Comparison of ENCODE assay signal across 13 cellular contexts in the genomic region with DNA sequence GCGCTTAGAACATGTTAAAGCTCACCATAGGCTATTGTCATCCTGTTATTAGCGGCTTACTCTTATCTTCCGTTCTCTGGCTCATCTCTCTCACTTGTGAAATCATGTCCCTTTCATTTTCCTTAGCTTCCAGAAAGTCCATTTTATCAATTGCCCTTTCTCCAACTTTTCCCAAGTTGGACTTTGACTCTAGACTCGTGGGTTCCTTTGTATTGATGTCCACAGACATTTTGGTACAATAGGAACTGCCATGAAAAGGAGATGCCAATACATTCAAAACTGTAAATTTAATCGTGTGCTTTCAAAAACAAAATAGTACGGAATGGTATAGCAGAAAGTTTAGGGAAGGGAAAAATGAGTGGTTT. TPM values are rescaled to one million over a fixed set of nuclear protein-coding genes. Genes with fewer than 3 reads are reported as not detected.
DNase-seq lines count a peak whose midpoint lies in the region; ATAC-seq, FAIRE-seq and TF ChIP-seq lines count a peak whose summit lies in the region.
"Had no signal": no experiment of that assay in that cellular context is flagged by ENCODE, and none has a peak within 500 bp of the region (broad histone marks: within the 10 kb centered on the region; RNA-seq: fewer than 3 reads in every experiment).

No MANE protein-coding gene starts in this region.

- in situ Hi-C loops in GM23248 (cut with MboI) = no loop called here
- in situ Hi-C loops in GM13976 (cut with MboI; ENCODE audit: low sequenced_read_pairs, unreplicated experiment) = loop anchor here (25.0 kb wide), 1 partner anchor 289 kb away; no protein-coding TSS in a partner anchor

- ATAC-seq in HG03095 (IDR thresholded peaks at IDR 0.05; ENCODE audit: unreplicated experiment) (no peak), heart left ventricle (no peak)
- ATAC-seq: A549 had no signal

- no peak overlapping the region for H3K27ac ChIP-seq in GM23248
- no peak overlapping the region for H3K27ac ChIP-seq in fibroblast of lung (ENCODE audit: insufficient read depth, low read length)
- no peak overlapping the region for H3K27ac ChIP-seq in mesenchymal stem cell (ENCODE audit: low read length, poor library complexity, severe bottlenecking)
- H3K27ac ChIP-seq in heart left ventricle = no peak overlapping the region
- H3K27ac ChIP-seq: A549, HL-60 had no signal

- H2AFZ ChIP-seq in GM23248 = peak overlapping the region; percentile 61; the same call in 1 of the 2 replicates
- peak overlapping the region; percentile 22 for H2AFZ ChIP-seq in fibroblast of lung (ENCODE audit: low read length)
- no peak overlapping the region for H2AFZ ChIP-seq in mesenchymal stem cell (ENCODE audit: low read depth, low read length)

- no peak overlapping the region for H2BK120ac ChIP-seq in mesenchymal stem cell (ENCODE audit: low read depth, low read length)

- H3K4me3 ChIP-seq in GM23248 (no peak overlapping the region), fibroblast of lung (replicated peaks in 1 of 4; ENCODE audit: control extremely low read depth in 1 of 4, insufficient read depth in 1 of 4, low read depth in 3 of 4, low read length in 4 of 4) (no peak overlapping the region), mesenchymal stem cell (ENCODE audit: insufficient read depth in 1 of 2, low read depth in 1 of 2, low read length in 2 of 2) (no peak overlapping the region), heart left ventricle (no peak overlapping the region)
- H3K4me3 ChIP-seq: A549 had no signal

- no peak for TF ChIP-seq POLR2A in GM12892 (IDR thresholded peaks at IDR 0.05; ENCODE audit: low read depth, low read length)
- TF ChIP-seq POLR2A in heart left ventricle (IDR thresholded peaks at IDR 0.05) = no peak

- no peak overlapping the region for H2BK12ac ChIP-seq in mesenchymal stem cell (ENCODE audit: low read length in 2 of 2)

- no peak overlapping the region for H3K18ac ChIP-seq in mesenchymal stem cell (ENCODE audit: low read depth in 1 of 2, low read length in 2 of 2)

- intact Hi-C loops in heart left ventricle (cut with DNase I) = loop anchor here in 3 of 10 donors (10.0 kb wide), 2 partner anchors 177 to 297 kb away; no protein-coding TSS in a partner anchor

- H4K20me1 ChIP-seq in GM23248 (ENCODE audit: insufficient read depth) = no peaks in the 10 kb centered on the region
- H4K20me1 ChIP-seq in fibroblast of lung (ENCODE audit: control insufficient read depth, extremely low read depth, insufficient read depth, low read length) = no peaks in the 10 kb centered on the region

- no peak overlapping the region for H2BK5ac ChIP-seq in mesenchymal stem cell (ENCODE audit: low read depth, low read length, poor library complexity, severe bottlenecking)

- H3K23ac ChIP-seq in mesenchymal stem cell (ENCODE audit: low read length in 2 of 2) = no peak overlapping the region

- H2BK15ac ChIP-seq in mesenchymal stem cell (ENCODE audit: low read depth, poor library complexity, severe bottlenecking) = no peak overlapping the region

- no peaks in the 10 kb centered on the region for H3K79me2 ChIP-seq in GM23248 (ENCODE audit: insufficient read depth)
- H3K79me2 ChIP-seq in fibroblast of lung (ENCODE audit: control insufficient read depth, insufficient read depth, low read length) = no peaks in the 10 kb centered on the region

- no peak overlapping the region for H4K8ac ChIP-seq in mesenchymal stem cell (ENCODE audit: low read length)

- H3K14ac ChIP-seq in mesenchymal stem cell (ENCODE audit: low read length in 2 of 2) = no peak overlapping the region

- no peak overlapping the region for H3K9ac ChIP-seq in GM23248
- H3K9ac ChIP-seq in fibroblast of lung (ENCODE audit: insufficient read depth, low read length) = no peak overlapping the region
- peak overlapping the region; percentile 41 for H3K9ac ChIP-seq in mesenchymal stem cell (ENCODE audit: low read length)

- H3K36me3 ChIP-seq in GM23248 (ENCODE audit: low read depth) (no peaks in the 10 kb centered on the region), fibroblast of lung (ENCODE audit: control insufficient read depth, insufficient read depth, low read length) (no peaks in the 10 kb centered on the region), mesenchymal stem cell (ENCODE audit: control insufficient read depth in 1 of 2, insufficient read depth in 2 of 2, low read depth in 1 of 2, low read length in 2 of 2) (no peaks in the 10 kb centered on the region), heart left ventricle (no peaks in the 10 kb centered on the region)

- no peak overlapping the region for H2AK5ac ChIP-seq in mesenchymal stem cell (ENCODE audit: low read length, severe bottlenecking)

- no peak overlapping the region for H3K4me2 ChIP-seq in GM23248 (ENCODE audit: unreplicated experiment)
- H3K4me2 ChIP-seq in fibroblast of lung (ENCODE audit: extremely low read depth, insufficient read depth, low read length) = no peak overlapping the region
- no peak overlapping the region for H3K4me2 ChIP-seq in mesenchymal stem cell (ENCODE audit: low read length, poor library complexity, severe bottlenecking)
- H3K4me2 ChIP-seq: A549 had no signal

- no peak overlapping the region for H4K91ac ChIP-seq in mesenchymal stem cell (ENCODE audit: low read length)

- H3K27me3 ChIP-seq in GM23248 (replicated peaks; ENCODE audit: insufficient read depth) = no peaks in the 10 kb centered on the region
- H3K27me3 ChIP-seq in fibroblast of lung (ENCODE audit: control insufficient read depth, insufficient read depth, low read length) = no peaks in the 10 kb centered on the region
- H3K27me3 ChIP-seq in mesenchymal stem cell (ENCODE audit: control insufficient read depth in 1 of 2, insufficient read depth in 1 of 2, low read length in 2 of 2) = no peaks in the 10 kb centered on the region
- no peaks in the 10 kb centered on the region for H3K27me3 ChIP-seq in heart left ventricle

- no peaks in the 10 kb centered on the region for H3K9me2 ChIP-seq in GM23248 (ENCODE audit: insufficient read depth)

- DNase-seq in GM12892 (ENCODE audit: insufficient read length) (no peak), GM23248 (no peak), fibroblast of lung (ENCODE audit: low read depth in 2 of 2) (no peak), mesenchymal stem cell (no peak), heart left ventricle (no peak), GM13976 (ENCODE audit: low spot score) (no peak)
- DNase-seq in stimulated activated CD4-positive, alpha-beta T cell treated with anti-CD3 and anti-CD28 coated beads, Interleukin-4, amount 100 ng/mL, for 24 hours = no peak
- DNase-seq: DMS53, GF-D8, HCEC 1CT had no signal

- H3K9me3 ChIP-seq in GM23248 (ENCODE audit: low read depth) (no peaks in the 10 kb centered on the region), fibroblast of lung (ENCODE audit: control insufficient read depth, insufficient read depth, low read depth, low read length) (no peaks in the 10 kb centered on the region), mesenchymal stem cell (ENCODE audit: control insufficient read depth, low read length) (no peaks in the 10 kb centered on the region), heart left ventricle (no peaks in the 10 kb centered on the region)
- H3K9me3 ChIP-seq: A549 had no signal

- no peak for TF ChIP-seq CTCF in fibroblast of lung (conservative IDR thresholded peaks at IDR 0.05 in 1 of 2, IDR thresholded peaks at IDR 0.05 in 1 of 2; ENCODE audit: low read depth in 1 of 2, low read length in 2 of 2)
- TF ChIP-seq CTCF in heart left ventricle (IDR thresholded peaks at IDR 0.05) = no peak
- no peak for TF ChIP-seq CTCF in GM13976 (IDR thresholded peaks at IDR 0.05; ENCODE audit: borderline replicate concordance, control extremely low read depth, extremely low read depth, insufficient read depth, missing control alignments)

- no peaks in the 10 kb centered on the region; the same call in 1 of the 2 replicates for H3F3A ChIP-seq in GM23248 (ENCODE audit: insufficient read depth)

- H3K79me1 ChIP-seq in mesenchymal stem cell (replicated peaks; ENCODE audit: low read length, poor library complexity, severe bottlenecking) = no peaks in the 10 kb centered on the region

- peaks cover 24% of the 10 kb centered on the region for H3K4me1 ChIP-seq in GM23248 (ENCODE audit: insufficient read depth)
- no peaks in the 10 kb centered on the region for H3K4me1 ChIP-seq in fibroblast of lung (ENCODE audit: control insufficient read depth, extremely low read depth, insufficient read depth, low read length)
- no peaks in the 10 kb centered on the region for H3K4me1 ChIP-seq in mesenchymal stem cell (ENCODE audit: control insufficient read depth, insufficient read depth, low read depth, low read length)
- H3K4me1 ChIP-seq in heart left ventricle = peaks cover 0 to 16% (median 0%) of the 10 kb centered on the region in 12 donors
- H3K4me1 ChIP-seq: A549 had no signal

- WGBS in GM23248 (ENCODE audit: low coverage in 1 of 2, low lambda C conversion rate in 2 of 2, missing lambda C conversion rate in 2 of 2), 2 experiments = 62 to 68% methylated on average over 6 of the region's 6 CpGs
- WGBS in mesenchymal stem cell = 93% methylated on average over 6 of the region's 6 CpGs
- WGBS in heart left ventricle, 4 donors = 70 to 80% (median 73%) methylated on average over 6 of the region's 6 CpGs

- FAIRE-seq in GM12892 (lab: Jason Lieb, UNC) = peak; percentile 27
- FAIRE-seq: A549 had no signal

- no peak overlapping the region for H3K4ac ChIP-seq in mesenchymal stem cell (ENCODE audit: low read depth in 1 of 2, low read length in 2 of 2)

RNA-seq across cellular contexts. Expression of gene HIVEP1, which starts 10.4 kb away (rescaled TPM):
- 19.0 TPM for polyA plus RNA-seq in GM12892 (2012; ENCODE audit: missing spikeins)
- 7.1 and 15.2 TPM in 2 replicates for total RNA-seq in GM23248 (2014; rRNA removed; shearing (Covaris generic))
- polyA plus RNA-seq in GM23248 (2016; fragmentation: Nextera tagmentation; extraction: Ambion mirVana) (3.3 and 3.8 TPM in 2 replicates), fibroblast of lung (12.6 and 14.6 TPM in 2 replicates), heart left ventricle (1 to 10 TPM; 3.5 to 5.5 TPM)
- total RNA-seq in fibroblast of lung (9.9 and 10.3 TPM in 2 replicates), heart left ventricle (10 to 100 TPM in 8 of 9 donors, 1 to 10 TPM in 1; 10.0 to 22.8 (median 13.7) TPM)
- 6.1 and 9.6 TPM in 2 replicates for polyA plus RNA-seq in fibroblast of lung (2012)
- polyA minus RNA-seq in fibroblast of lung (ENCODE audit: low replicate concordance) = 13.7 and 24.3 TPM in 2 replicates
- polyA plus RNA-seq in mesenchymal stem cell (2013, experiment 1 of 2) = 13.8 TPM
- polyA plus RNA-seq in mesenchymal stem cell (2013, experiment 2 of 2) = 11.2 TPM
